ENCODE assay signal across 11 cellular contexts in the genomic region with DNA sequence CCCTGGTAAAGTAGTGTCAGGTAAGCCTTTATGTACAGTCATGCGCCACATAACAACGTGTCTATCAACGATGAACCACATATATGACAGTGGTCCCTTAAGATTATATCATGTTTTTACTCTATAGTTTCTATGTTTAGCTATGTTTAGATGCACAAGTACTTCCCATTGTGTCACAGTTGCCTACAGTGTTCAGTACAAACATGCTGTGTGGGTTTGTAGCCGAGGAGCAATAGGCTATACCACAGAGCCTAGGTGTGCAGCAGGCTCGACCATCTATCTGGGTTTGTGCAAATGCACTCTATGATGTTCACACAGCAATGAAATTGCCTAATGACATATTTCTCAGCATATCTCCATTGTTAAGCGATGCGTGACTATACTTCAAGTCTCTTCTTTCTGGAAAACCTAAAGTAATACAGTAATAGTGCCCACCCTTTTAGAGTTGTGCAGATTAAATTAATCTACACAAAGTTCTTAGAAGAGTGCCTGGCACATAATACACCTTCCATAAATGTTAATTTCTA.
A peak's percentile ranks its signal among the peaks of the same experiment; 100 is the strongest.
DNase-seq lines count a peak whose midpoint lies in the region; ATAC-seq and TF ChIP-seq lines count a peak whose summit lies in the region.
"Had no signal": no experiment of that assay in that cellular context is flagged by ENCODE, and none has a peak within 500 bp of the region (broad histone marks: within the 10 kb centered on the region; RNA-seq: fewer than 3 reads in every experiment).

No MANE protein-coding gene starts in this region.

- H3K4me2 ChIP-seq in trophoblast cell (ENCODE audit: low read length) = no peak overlapping the region

- H3K18ac ChIP-seq in trophoblast cell (ENCODE audit: low read length) = no peak overlapping the region

- TF ChIP-seq CTCF in GM12865 (IDR thresholded peaks at IDR 0.05; ENCODE audit: insufficient read depth, low read depth, low read length, missing control alignments) = no peak

- H3K14ac ChIP-seq in trophoblast cell (ENCODE audit: low read length) = no peak overlapping the region

- no peaks in the 10 kb centered on the region for H3K79me2 ChIP-seq in trophoblast cell (ENCODE audit: control insufficient read depth, insufficient read depth, low read length, poor library complexity)

- no peak overlapping the region for H4K12ac ChIP-seq in trophoblast cell (ENCODE audit: low read depth, low read length)

- no peak overlapping the region for H3K4ac ChIP-seq in trophoblast cell (ENCODE audit: low read depth, low read length)

- no peak overlapping the region for H4K8ac ChIP-seq in trophoblast cell (ENCODE audit: low read depth, low read length)

- H3K27me3 Mint-ChIP-seq in activated T-helper 2 cell treated with anti-CD3 and anti-CD28 coated beads, Interferon-gamma antibody, Interleukin-2, Interleukin-4, amounts not matched to agents 10 μg/mL and 5 μg/mL and 100 μg/mL, durations not matched to agents 14 hours and 24 hours and 36 hours (ENCODE audit: low read depth) = no peaks in the 10 kb centered on the region
- H3K27me3 Mint-ChIP-seq: CD8-positive, alpha-beta memory T cell had no signal

- H3K27ac ChIP-seq in skeletal muscle tissue (ENCODE audit: low read depth, low read length) (peak overlapping the region; percentile 49), trophoblast cell (ENCODE audit: low read depth, low read length) (no peak overlapping the region)
- H3K27ac ChIP-seq: prostate gland had no signal

- no peak overlapping the region for H3K9ac ChIP-seq in skeletal muscle tissue (ENCODE audit: low read depth in 1 of 3, low read length in 3 of 3)
- H3K9ac ChIP-seq in trophoblast cell (ENCODE audit: low read length) = no peak overlapping the region

- H3K9me3 ChIP-seq in skeletal muscle tissue (ENCODE audit: control insufficient read depth in 3 of 3, low read length in 3 of 3) (no peaks in the 10 kb centered on the region), trophoblast cell (ENCODE audit: insufficient read depth, low read depth, low read length) (no peaks in the 10 kb centered on the region)
- H3K9me3 ChIP-seq: prostate gland had no signal

- H3K36me3 ChIP-seq in skeletal muscle tissue (ENCODE audit: control insufficient read depth in 3 of 3, insufficient read depth in 3 of 3, low read length in 3 of 3) = peaks cover 0 to 2% (median 0%) of the 10 kb centered on the region in 3 donors
- H3K36me3 ChIP-seq in trophoblast cell (ENCODE audit: control insufficient read depth in 1 of 2, insufficient read depth in 2 of 2, low read length in 2 of 2) = no peaks in the 10 kb centered on the region
- H3K36me3 ChIP-seq: prostate gland had no signal

- H3K4me1 Mint-ChIP-seq in activated T-helper 2 cell treated with anti-CD3 and anti-CD28 coated beads, Interferon-gamma antibody, Interleukin-2, Interleukin-4, amounts not matched to agents 10 μg/mL and 5 μg/mL and 100 μg/mL, durations not matched to agents 14 hours and 24 hours and 36 hours (ENCODE audit: low read depth) = peaks cover 52% of the 10 kb centered on the region

- DNase-seq in GM12865 (ENCODE audit: low read depth) (peak; percentile 52), NCI-H1930 (lab: John Stamatoyannopoulos, UW) (no peak), trophoblast cell (no peak)
- no peak for DNase-seq in activated T-helper 2 cell treated with anti-CD3 and anti-CD28 coated beads, Interferon-gamma antibody, Interleukin-2, Interleukin-4, amounts not matched to agents 10 μg/mL and 5 μg/mL and 100 μg/mL, durations not matched to agents 14 hours and 24 hours and 36 hours (ENCODE audit: low spot score)
- DNase-seq in activated effector memory CD4-positive, alpha-beta T cell treated with anti-CD3 and anti-CD28 coated beads, Interleukin-2, amount 50 U/mL, for 16 hours = no peak
- DNase-seq: CD8-positive, alpha-beta memory T cell had no signal

- H3K27me3 ChIP-seq in skeletal muscle tissue (ENCODE audit: control insufficient read depth in 3 of 3, insufficient read depth in 3 of 3, low read length in 3 of 3) (no peaks in the 10 kb centered on the region), trophoblast cell (ENCODE audit: insufficient read depth, low read length) (no peaks in the 10 kb centered on the region)

- no peak overlapping the region for H2BK120ac ChIP-seq in trophoblast cell (ENCODE audit: insufficient read depth, low read length, poor library complexity)

- H2BK5ac ChIP-seq in trophoblast cell (ENCODE audit: low read depth, low read length, poor library complexity) = no peak overlapping the region

- peaks cover 8% of the 10 kb centered on the region for H3K9me3 Mint-ChIP-seq in activated T-helper 2 cell treated with anti-CD3 and anti-CD28 coated beads, Interferon-gamma antibody, Interleukin-2, Interleukin-4, amounts not matched to agents 10 μg/mL and 5 μg/mL and 100 μg/mL, durations not matched to agents 14 hours and 24 hours and 36 hours

- H3K36me3 Mint-ChIP-seq in activated T-helper 2 cell treated with anti-CD3 and anti-CD28 coated beads, Interferon-gamma antibody, Interleukin-2, Interleukin-4, amounts not matched to agents 10 μg/mL and 5 μg/mL and 100 μg/mL, durations not matched to agents 14 hours and 24 hours and 36 hours (ENCODE audit: low read depth) = peaks cover 67% of the 10 kb centered on the region
- H3K36me3 Mint-ChIP-seq: mesothelial cell of epicardium had no signal

- no peak overlapping the region for H4K91ac ChIP-seq in trophoblast cell (ENCODE audit: low read depth, low read length)

- H2AK5ac ChIP-seq in trophoblast cell (ENCODE audit: low read length) = no peak overlapping the region

- H3K4me1 ChIP-seq in skeletal muscle tissue (ENCODE audit: control insufficient read depth in 3 of 3, insufficient read depth in 3 of 3, low read length in 3 of 3) (peaks cover 49 to 55% (median 53%) of the 10 kb centered on the region in 3 donors), trophoblast cell (ENCODE audit: control insufficient read depth in 1 of 2, insufficient read depth in 2 of 2, low read length in 2 of 2) (no peaks in the 10 kb centered on the region)
- H3K4me1 ChIP-seq: prostate gland had no signal

- H3K27ac Mint-ChIP-seq in activated T-helper 2 cell treated with anti-CD3 and anti-CD28 coated beads, Interferon-gamma antibody, Interleukin-2, Interleukin-4, amounts not matched to agents 10 μg/mL and 5 μg/mL and 100 μg/mL, durations not matched to agents 14 hours and 24 hours and 36 hours = peak overlapping the region; percentile 76
- H3K27ac Mint-ChIP-seq: mesothelial cell of epicardium, WTC11 had no signal

- WGBS in trophoblast cell (ENCODE audit: extremely low coverage, insufficient coverage, insufficient read length) = no CpG with 5 or more reads among the region's 7 CpGs

- H3K4me3 ChIP-seq in GM12865 (ENCODE audit: low read depth, low read length) (no peak overlapping the region), skeletal muscle tissue (ENCODE audit: low read length in 3 of 3) (no peak overlapping the region), trophoblast cell (ENCODE audit: low read depth, low read length) (no peak overlapping the region)
- H3K4me3 ChIP-seq: prostate gland had no signal

- peak; percentile 14 for ATAC-seq in GM19328 (IDR thresholded peaks at IDR 0.05; ENCODE audit: unreplicated experiment)

- no peak overlapping the region for H3K23ac ChIP-seq in trophoblast cell (ENCODE audit: low read length)

- H2AFZ ChIP-seq in trophoblast cell (ENCODE audit: insufficient read depth, low read length, poor library complexity) = no peak overlapping the region

- H3K4me3 Mint-ChIP-seq in activated T-helper 2 cell treated with anti-CD3 and anti-CD28 coated beads, Interferon-gamma antibody, Interleukin-2, Interleukin-4, amounts not matched to agents 10 μg/mL and 5 μg/mL and 100 μg/mL, durations not matched to agents 14 hours and 24 hours and 36 hours (ENCODE audit: low read depth) = no peak overlapping the region
- H3K4me3 Mint-ChIP-seq: CD8-positive, alpha-beta memory T cell; mesothelial cell of epicardium; WTC11 had no signal

- H2BK12ac ChIP-seq in trophoblast cell (ENCODE audit: low read length) = no peak overlapping the region

- no peaks in the 10 kb centered on the region for H3K79me1 ChIP-seq in trophoblast cell (ENCODE audit: low read length)

- intact Hi-C loops in activated T-helper 2 cell treated with anti-CD3 and anti-CD28 coated beads, Interferon-gamma antibody, Interleukin-2, Interleukin-4, amounts not matched to agents 10 μg/mL and 5 μg/mL and 100 μg/mL, durations not matched to agents 14 hours and 24 hours and 36 hours (cut with micrococcal nuclease) = loop anchor here (1.0 to 5.0 kb wide), 7 partner anchors 10 to 541 kb away; no protein-coding TSS in a partner anchor
